In the genomic region with DNA sequence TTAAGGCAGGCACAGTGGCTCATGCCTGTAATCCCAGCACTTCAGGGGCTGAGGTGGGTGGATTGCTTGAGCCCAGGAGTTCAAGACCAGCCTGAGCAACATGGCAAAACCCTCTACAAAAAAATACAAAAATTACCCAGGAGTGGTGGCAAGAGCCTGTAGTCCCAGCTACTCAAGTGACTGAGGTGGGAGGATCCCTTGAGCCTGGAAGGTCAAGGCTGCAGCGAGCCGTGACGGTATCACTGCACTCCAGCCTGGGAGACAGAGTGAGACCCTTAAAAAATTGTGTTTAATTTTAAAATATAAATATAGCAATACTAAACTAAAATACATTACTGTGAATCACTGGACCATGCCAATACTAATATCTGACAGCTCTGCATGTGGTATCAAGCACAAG, we compare ENCODE assay signal across 22 cellular contexts. TPM values are rescaled to one million over a fixed set of nuclear protein-coding genes. Genes with fewer than 3 reads are reported as not detected.
"Had no signal": no experiment of that assay in that cellular context is flagged by ENCODE, and none has a peak within 500 bp of the region (broad histone marks: within the 10 kb centered on the region; RNA-seq: fewer than 3 reads in every experiment).

No MANE protein-coding gene starts in this region.

- ATAC-seq: HepG2 had no signal

- H3K27me3 ChIP-seq: SJSA1 had no signal

- H3K36me3 ChIP-seq: MG63, SJSA1 had no signal

- H3K9me3 ChIP-seq: MG63, SJSA1 had no signal

- H3K4me3 ChIP-seq: MG63, SJSA1, SK-N-MC had no signal

- H3K27ac ChIP-seq: SJSA1, SK-N-MC had no signal

- DNase-seq: IMR-90, Karpas-422, KG1, MG63, NCI-H1092, NCI-H1105 treated with DMSO at 0.1 percent for 48 hours, NCI-H1436 treated with DMSO at 0.1 percent for 48 hours, NCI-H1694, NCI-H187 treated with DMSO at 0.1 percent for 48 hours, NCI-H2029 treated with DMSO at 0.1 percent for 48 hours, NCI-H2227 treated with DMSO at 0.1 percent for 48 hours, NCI-H524 treated with DMSO at 0.1 percent for 48 hours, NCI-H69, NCI-H774, Right ventricle myocardium superior, RPMI8226, SIG-M5 had no signal

RNA-seq across cellular contexts. Expression of a gene that starts 48.1 kb away (rescaled TPM):
- total RNA-seq: HT1080, IMR-90, NCI-H460, SJSA1 had no signal
